13 cellular contexts compared by ENCODE assay signal in the genomic region with DNA sequence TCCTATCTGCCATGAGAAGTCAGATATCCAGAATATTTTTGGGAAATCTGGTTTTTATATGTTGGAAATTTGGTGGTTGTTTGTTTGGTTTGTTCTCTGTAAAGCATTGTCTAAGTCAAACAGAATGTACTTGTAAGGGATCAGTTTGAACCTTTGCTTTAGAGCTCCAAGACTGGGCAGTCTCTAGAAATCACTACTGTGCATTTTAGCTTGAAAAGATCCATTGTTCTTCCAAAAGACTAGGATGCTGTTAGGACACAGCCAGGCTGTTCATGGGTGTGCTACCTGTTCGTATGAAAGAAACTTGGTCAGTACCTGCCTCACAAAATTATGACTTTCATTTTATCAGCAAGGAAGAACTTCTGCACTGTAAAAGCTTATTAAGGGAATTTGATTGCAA.
DNase-seq lines count a peak whose midpoint lies in the region; ATAC-seq, FAIRE-seq and TF ChIP-seq lines count a peak whose summit lies in the region.
"Had no signal": no experiment of that assay in that cellular context is flagged by ENCODE, and none has a peak within 500 bp of the region (broad histone marks: within the 10 kb centered on the region; RNA-seq: fewer than 3 reads in every experiment).

No MANE protein-coding gene starts in this region.

- WGBS in A549 (ENCODE audit: missing lambda C conversion rate) = 66% methylated on average over 1 of the region's 1 CpG

- no peak overlapping the region for H3K9ac ChIP-seq in keratinocyte (ENCODE audit: control insufficient read depth, extremely low read depth, insufficient read depth, low read length)

- no peak for ATAC-seq in A549
- no peak for ATAC-seq in activated CD8-positive, alpha-beta T cell treated with anti-CD3 and anti-CD28 coated beads for 36 hours
- no peak for ATAC-seq in HG03457 (IDR thresholded peaks at IDR 0.05; ENCODE audit: unreplicated experiment)
- ATAC-seq: CD8-positive, alpha-beta T cell had no signal

- H3K27ac ChIP-seq in A549 (no peak overlapping the region), keratinocyte (ENCODE audit: control insufficient read depth, insufficient read depth, low read length) (no peak overlapping the region), substantia nigra (ENCODE audit: low read depth, low read length, poor library complexity, severe bottlenecking) (peak overlapping the region; percentile 14)

- dilution Hi-C loops in keratinocyte (cut with MboI; ENCODE audit: extremely low pct_ligation_motif_present, low sequenced_read_pairs) = no loop called here

- no peaks in the 10 kb centered on the region for H3K36me3 ChIP-seq in keratinocyte (ENCODE audit: control insufficient read depth in 2 of 2, extremely low read depth in 1 of 2, insufficient read depth in 2 of 2, low read length in 2 of 2)
- H3K36me3 ChIP-seq: HAP-1 had no signal

- peak; percentile 61 for FAIRE-seq in A549 (lab: Jason Lieb, UNC)
- peak; percentile 53 for FAIRE-seq in keratinocyte (lab: Jason Lieb, UNC)
- FAIRE-seq: A204.1, H1 had no signal

- H3K4me1 ChIP-seq in A549 (peaks cover 35% of the 10 kb centered on the region), keratinocyte (ENCODE audit: control insufficient read depth, extremely low read depth, insufficient read depth, low read length) (peaks cover 6% of the 10 kb centered on the region)
- H3K4me1 ChIP-seq: Caco-2, HAP-1 had no signal

- no peak overlapping the region for H3K27ac Mint-ChIP-seq in activated CD8-positive, alpha-beta T cell treated with anti-CD3 and anti-CD28 coated beads for 36 hours
- H3K27ac Mint-ChIP-seq: CD14-positive monocyte; CD8-positive, alpha-beta T cell had no signal

- H3K9me3 ChIP-seq in A549 (no peaks in the 10 kb centered on the region), keratinocyte (ENCODE audit: control insufficient read depth, low read depth, low read length) (no peaks in the 10 kb centered on the region)
- H3K9me3 ChIP-seq: Caco-2, HAP-1 had no signal

- POLR2A ChIA-PET in A549 (lab: Yijun Ruan, JAX) = no interaction called here
- POLR2A ChIA-PET in activated CD8-positive, alpha-beta T cell treated with anti-CD3 and anti-CD28 coated beads for 36 hours (lab: Charles Lee) = no interaction called here

- H4K20me1 ChIP-seq in keratinocyte (ENCODE audit: control insufficient read depth, extremely low read depth, insufficient read depth, low read length) = no peaks in the 10 kb centered on the region

- DNase-seq in A549 (ENCODE audit: low read depth in 1 of 2, low spot score in 1 of 2) (no peak), COLO829 (ENCODE audit: low spot score) (peak; percentile 5), keratinocyte (ENCODE audit: low read depth, low spot score) (no peak), substantia nigra (lab: John Stamatoyannopoulos, UW) (no peak), NCI-H1417 (lab: John Stamatoyannopoulos, UW) (no peak)
- DNase-seq in activated CD8-positive, alpha-beta T cell treated with anti-CD3 and anti-CD28 coated beads for 36 hours = no peak
- DNase-seq: Caco-2; CD8-positive, alpha-beta T cell had no signal

- H3K4me1 Mint-ChIP-seq in activated CD8-positive, alpha-beta T cell treated with anti-CD3 and anti-CD28 coated beads for 36 hours (ENCODE audit: low read depth) = no peaks in the 10 kb centered on the region
- H3K4me1 Mint-ChIP-seq: CD14-positive monocyte had no signal

- no peak overlapping the region for H3K4me3 Mint-ChIP-seq in activated CD8-positive, alpha-beta T cell treated with anti-CD3 and anti-CD28 coated beads for 36 hours
- H3K4me3 Mint-ChIP-seq: CD14-positive monocyte; CD8-positive, alpha-beta T cell had no signal

- no peaks in the 10 kb centered on the region for H3K36me3 Mint-ChIP-seq in activated CD8-positive, alpha-beta T cell treated with anti-CD3 and anti-CD28 coated beads for 36 hours (ENCODE audit: low read depth)
- H3K36me3 Mint-ChIP-seq: CD14-positive monocyte; CD8-positive, alpha-beta T cell had no signal

- intact Hi-C loops in activated CD8-positive, alpha-beta T cell treated with anti-CD3 and anti-CD28 coated beads for 36 hours (cut with micrococcal nuclease) = no loop called here

- CTCF ChIA-PET in A549 (lab: Yijun Ruan, JAX) = interaction anchor here (1.1 to 1.8 kb wide), 3 partner anchors 9 to 25 kb away, joined by 3 to 4 read pairs (median 3); no protein-coding TSS in a partner anchor
- CTCF ChIA-PET in activated CD8-positive, alpha-beta T cell treated with anti-CD3 and anti-CD28 coated beads for 36 hours (lab: Charles Lee) = no interaction called here

- no peak for TF ChIP-seq CTCF in A549 (IDR thresholded peaks at IDR 0.05)
- no peak for TF ChIP-seq CTCF in keratinocyte (optimal IDR thresholded peaks at IDR 0.05 in 1 of 3, IDR thresholded peaks at IDR 0.05 in 1 of 3, conservative IDR thresholded peaks at IDR 0.05 in 1 of 3; ENCODE audit: extremely low read depth in 1 of 3, insufficient read depth in 2 of 3, low read length in 3 of 3)
- TF ChIP-seq CTCF in activated CD8-positive, alpha-beta T cell treated with anti-CD3 and anti-CD28 coated beads for 36 hours (IDR thresholded peaks at IDR 0.05) = no peak

- H3K79me2 ChIP-seq in keratinocyte (ENCODE audit: control insufficient read depth, insufficient read depth, low read length) = no peaks in the 10 kb centered on the region

- TF ChIP-seq POLR2A in A549 (IDR thresholded peaks at IDR 0.05; ENCODE audit: low read length) = no peak

- no peak overlapping the region for H3K4me2 ChIP-seq in A549
- H3K4me2 ChIP-seq in keratinocyte (ENCODE audit: control insufficient read depth, extremely low read depth, insufficient read depth, low read depth, low read length) = no peak overlapping the region

- no peaks in the 10 kb centered on the region for H3K27me3 ChIP-seq in keratinocyte (ENCODE audit: control insufficient read depth, extremely low read depth, insufficient read depth, low read length)

- no peak for TF ChIP-seq RAD21 in A549 (conservative IDR thresholded peaks at IDR 0.05 in 1 of 2, IDR thresholded peaks at IDR 0.05 in 1 of 2)

- no peak overlapping the region for H3K4me3 ChIP-seq in A549
- H3K4me3 ChIP-seq in keratinocyte (ENCODE audit: control insufficient read depth in 2 of 3, extremely low read depth in 1 of 3, insufficient read depth in 2 of 3, low read depth in 1 of 3, low read length in 3 of 3) = no peak overlapping the region
- H3K4me3 ChIP-seq: HAP-1 had no signal

- no peaks in the 10 kb centered on the region for H3K9me1 ChIP-seq in keratinocyte (ENCODE audit: control insufficient read depth, extremely low read depth, insufficient read depth, low read length)

- no peaks in the 10 kb centered on the region for H3K9me3 Mint-ChIP-seq in activated CD8-positive, alpha-beta T cell treated with anti-CD3 and anti-CD28 coated beads for 36 hours
- H3K9me3 Mint-ChIP-seq: CD8-positive, alpha-beta T cell had no signal

- H2AFZ ChIP-seq in keratinocyte (ENCODE audit: control insufficient read depth, low read length) = no peak overlapping the region

- TF ChIP-seq EP300 in A549 (IDR thresholded peaks at IDR 0.05) = no peak

- no peaks in the 10 kb centered on the region for H3K27me3 Mint-ChIP-seq in activated CD8-positive, alpha-beta T cell treated with anti-CD3 and anti-CD28 coated beads for 36 hours

TF ChIP-seq in A549, 52 proteins besides CTCF, POLR2A, EP300 and RAD21:
- TF ChIP-seq, protein P1, sequence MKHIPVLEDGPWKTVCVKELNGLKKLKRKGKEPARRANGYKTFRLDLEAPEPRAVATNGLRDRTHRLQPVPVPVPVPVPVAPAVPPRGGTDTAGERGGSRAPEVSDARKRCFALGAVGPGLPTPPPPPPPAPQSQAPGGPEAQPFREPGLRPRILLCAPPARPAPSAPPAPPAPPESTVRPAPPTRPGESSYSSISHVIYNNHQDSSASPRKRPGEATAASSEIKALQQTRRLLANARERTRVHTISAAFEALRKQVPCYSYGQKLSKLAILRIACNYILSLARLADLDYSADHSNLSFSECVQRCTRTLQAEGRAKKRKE (CRISPR knock-in tag; IDR thresholded peaks at IDR 0.05; ENCODE audit: low read depth) = no peak
- TF ChIP-seq HDAC2 (IDR thresholded peaks at IDR 0.05) = no peak
- no peak for TF ChIP-seq ZNF302 (CRISPR knock-in tag; IDR thresholded peaks at IDR 0.05)
- no peak for TF ChIP-seq FOSL2 (IDR thresholded peaks at IDR 0.05)
- TF ChIP-seq FOSL2 (CRISPR knock-in tag; IDR thresholded peaks at IDR 0.05) = no peak
- TF ChIP-seq GATA3 (IDR thresholded peaks at IDR 0.05; ENCODE audit: borderline replicate concordance) = no peak
- no peak for TF ChIP-seq KDM5A (IDR thresholded peaks at IDR 0.05)
- no peak for TF ChIP-seq JUNB (IDR thresholded peaks at IDR 0.05)
- TF ChIP-seq, protein P2, sequence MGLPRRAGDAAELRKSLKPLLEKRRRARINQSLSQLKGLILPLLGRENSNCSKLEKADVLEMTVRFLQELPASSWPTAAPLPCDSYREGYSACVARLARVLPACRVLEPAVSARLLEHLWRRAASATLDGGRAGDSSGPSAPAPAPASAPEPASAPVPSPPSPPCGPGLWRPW (IDR thresholded peaks at IDR 0.05) = no peak
